In the genomic region with DNA sequence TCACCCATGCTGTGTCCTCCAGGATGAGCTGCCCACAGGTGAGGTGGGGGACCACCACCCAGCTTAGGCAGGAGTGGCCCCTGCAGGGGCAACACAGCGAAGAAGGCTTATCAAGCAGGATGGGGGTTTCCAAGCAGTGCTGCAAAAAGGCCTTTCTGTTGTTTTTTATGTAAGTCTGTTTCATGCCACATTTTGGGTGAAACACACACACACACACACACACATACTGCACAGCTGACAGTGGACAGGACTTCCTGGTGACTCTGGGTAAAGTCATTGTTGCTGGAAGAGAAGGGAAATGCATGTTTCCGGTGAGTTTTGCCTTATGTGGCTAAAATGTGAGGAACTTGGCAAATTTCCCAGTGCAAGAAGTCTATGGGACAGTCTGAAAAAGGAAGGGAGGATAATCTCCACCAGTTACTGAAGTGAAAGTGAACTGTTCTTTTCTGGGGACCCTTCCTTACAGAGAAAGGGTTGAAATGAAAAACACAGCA, we compare ENCODE assay signal across 1 cellular context.
TF ChIP-seq lines count a peak whose summit lies in the region.

No MANE protein-coding gene starts in this region.

TF ChIP-seq in HepG2, 621 proteins besides CTCF, POLR2A, EP300 and RAD21 (continued from another document and continues in another):
- TF ChIP-seq, protein P1, sequence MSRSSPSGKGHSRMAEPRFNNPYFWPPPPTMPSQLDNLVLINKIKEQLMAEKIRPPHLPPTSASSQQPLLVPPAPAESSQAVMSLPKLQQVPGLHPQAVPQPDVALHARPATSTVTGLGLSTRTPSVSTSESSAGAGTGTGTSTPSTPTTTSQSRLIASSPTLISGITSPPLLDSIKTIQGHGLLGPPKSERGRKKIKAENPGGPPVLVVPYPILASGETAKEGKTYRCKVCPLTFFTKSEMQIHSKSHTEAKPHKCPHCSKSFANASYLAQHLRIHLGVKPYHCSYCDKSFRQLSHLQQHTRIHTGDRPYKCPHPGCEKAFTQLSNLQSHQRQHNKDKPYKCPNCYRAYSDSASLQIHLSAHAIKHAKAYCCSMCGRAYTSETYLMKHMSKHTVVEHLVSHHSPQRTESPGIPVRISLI (CRISPR knock-in tag; IDR thresholded peaks at IDR 0.05; ENCODE audit: borderline replicate concordance): no peak
- TF ChIP-seq, protein P2, sequence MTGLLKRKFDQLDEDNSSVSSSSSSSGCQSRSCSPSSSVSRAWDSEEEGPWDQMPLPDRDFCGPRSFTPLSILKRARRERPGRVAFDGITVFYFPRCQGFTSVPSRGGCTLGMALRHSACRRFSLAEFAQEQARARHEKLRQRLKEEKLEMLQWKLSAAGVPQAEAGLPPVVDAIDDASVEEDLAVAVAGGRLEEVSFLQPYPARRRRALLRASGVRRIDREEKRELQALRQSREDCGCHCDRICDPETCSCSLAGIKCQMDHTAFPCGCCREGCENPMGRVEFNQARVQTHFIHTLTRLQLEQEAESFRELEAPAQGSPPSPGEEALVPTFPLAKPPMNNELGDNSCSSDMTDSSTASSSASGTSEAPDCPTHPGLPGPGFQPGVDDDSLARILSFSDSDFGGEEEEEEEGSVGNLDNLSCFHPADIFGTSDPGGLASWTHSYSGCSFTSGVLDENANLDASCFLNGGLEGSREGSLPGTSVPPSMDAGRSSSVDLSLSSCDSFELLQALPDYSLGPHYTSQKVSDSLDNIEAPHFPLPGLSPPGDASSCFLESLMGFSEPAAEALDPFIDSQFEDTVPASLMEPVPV (CRISPR knock-in tag; IDR thresholded peaks at IDR 0.05): no peak
- TF ChIP-seq, protein P3, sequence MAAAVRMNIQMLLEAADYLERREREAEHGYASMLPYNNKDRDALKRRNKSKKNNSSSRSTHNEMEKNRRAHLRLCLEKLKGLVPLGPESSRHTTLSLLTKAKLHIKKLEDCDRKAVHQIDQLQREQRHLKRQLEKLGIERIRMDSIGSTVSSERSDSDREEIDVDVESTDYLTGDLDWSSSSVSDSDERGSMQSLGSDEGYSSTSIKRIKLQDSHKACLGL (CRISPR knock-in tag; IDR thresholded peaks at IDR 0.05): no peak
- TF ChIP-seq ZNF180 (CRISPR knock-in tag; IDR thresholded peaks at IDR 0.05; ENCODE audit: borderline replicate concordance, low read depth) (no peak), ZNF44 (CRISPR knock-in tag; IDR thresholded peaks at IDR 0.05) (no peak), CHD4 (IDR thresholded peaks at IDR 0.05; ENCODE audit: borderline replicate concordance, low read length) (no peak), MED13 (CRISPR knock-in tag; IDR thresholded peaks at IDR 0.05) (no peak), ZNF672 (CRISPR knock-in tag; IDR thresholded peaks at IDR 0.05) (no peak), XBP1 (CRISPR knock-in tag; IDR thresholded peaks at IDR 0.05) (no peak), ZMYM2 (CRISPR knock-in tag; IDR thresholded peaks at IDR 0.05) (no peak), TBL1XR1 (IDR thresholded peaks at IDR 0.05; ENCODE audit: borderline replicate concordance, low read length, partially characterized antibody) (no peak), ZNF484 (CRISPR knock-in tag; IDR thresholded peaks at IDR 0.05; ENCODE audit: borderline replicate concordance, low read depth) (no peak), ZNF720 (CRISPR knock-in tag; IDR thresholded peaks at IDR 0.05) (no peak), SP5 (CRISPR knock-in tag; IDR thresholded peaks at IDR 0.05; ENCODE audit: borderline replicate concordance, low read depth) (no peak), MTA1 (CRISPR knock-in tag; IDR thresholded peaks at IDR 0.05; ENCODE audit: borderline replicate concordance) (no peak), WIZ (CRISPR knock-in tag; IDR thresholded peaks at IDR 0.05) (no peak)
- TF ChIP-seq, protein P4, sequence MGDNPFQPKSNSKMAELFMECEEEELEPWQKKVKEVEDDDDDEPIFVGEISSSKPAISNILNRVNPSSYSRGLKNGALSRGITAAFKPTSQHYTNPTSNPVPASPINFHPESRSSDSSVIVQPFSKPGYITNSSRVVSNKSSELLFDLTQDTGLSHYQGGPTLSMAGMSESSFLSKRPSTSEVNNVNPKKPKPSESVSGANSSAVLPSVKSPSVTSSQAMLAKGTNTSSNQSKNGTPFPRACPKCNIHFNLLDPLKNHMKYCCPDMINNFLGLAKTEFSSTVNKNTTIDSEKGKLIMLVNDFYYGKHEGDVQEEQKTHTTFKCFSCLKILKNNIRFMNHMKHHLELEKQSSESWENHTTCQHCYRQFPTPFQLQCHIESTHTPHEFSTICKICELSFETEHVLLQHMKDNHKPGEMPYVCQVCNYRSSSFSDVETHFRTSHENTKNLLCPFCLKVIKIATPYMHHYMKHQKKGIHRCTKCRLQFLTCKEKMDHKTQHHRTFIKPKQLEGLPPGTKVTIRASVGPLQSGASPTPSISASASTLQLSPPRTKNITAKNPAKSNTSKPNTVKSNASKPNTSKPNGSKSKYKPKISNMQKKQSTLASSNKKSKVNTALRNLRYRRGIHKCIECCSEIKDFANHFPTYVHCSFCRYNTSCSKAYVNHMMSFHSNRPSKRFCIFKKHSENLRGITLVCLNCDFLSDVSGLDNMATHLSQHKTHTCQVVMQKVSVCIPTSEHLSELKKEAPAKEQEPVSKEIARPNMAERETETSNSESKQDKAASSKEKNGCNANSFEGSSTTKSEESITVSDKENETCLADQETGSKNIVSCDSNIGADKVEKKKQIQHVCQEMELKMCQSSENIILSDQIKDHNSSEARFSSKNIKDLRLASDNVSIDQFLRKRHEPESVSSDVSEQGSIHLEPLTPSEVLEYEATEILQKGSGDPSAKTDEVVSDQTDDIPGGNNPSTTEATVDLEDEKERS (CRISPR knock-in tag; IDR thresholded peaks at IDR 0.05): peak; percentile 62; the same call in 1 of the 2 replicates
- TF ChIP-seq, protein P5, sequence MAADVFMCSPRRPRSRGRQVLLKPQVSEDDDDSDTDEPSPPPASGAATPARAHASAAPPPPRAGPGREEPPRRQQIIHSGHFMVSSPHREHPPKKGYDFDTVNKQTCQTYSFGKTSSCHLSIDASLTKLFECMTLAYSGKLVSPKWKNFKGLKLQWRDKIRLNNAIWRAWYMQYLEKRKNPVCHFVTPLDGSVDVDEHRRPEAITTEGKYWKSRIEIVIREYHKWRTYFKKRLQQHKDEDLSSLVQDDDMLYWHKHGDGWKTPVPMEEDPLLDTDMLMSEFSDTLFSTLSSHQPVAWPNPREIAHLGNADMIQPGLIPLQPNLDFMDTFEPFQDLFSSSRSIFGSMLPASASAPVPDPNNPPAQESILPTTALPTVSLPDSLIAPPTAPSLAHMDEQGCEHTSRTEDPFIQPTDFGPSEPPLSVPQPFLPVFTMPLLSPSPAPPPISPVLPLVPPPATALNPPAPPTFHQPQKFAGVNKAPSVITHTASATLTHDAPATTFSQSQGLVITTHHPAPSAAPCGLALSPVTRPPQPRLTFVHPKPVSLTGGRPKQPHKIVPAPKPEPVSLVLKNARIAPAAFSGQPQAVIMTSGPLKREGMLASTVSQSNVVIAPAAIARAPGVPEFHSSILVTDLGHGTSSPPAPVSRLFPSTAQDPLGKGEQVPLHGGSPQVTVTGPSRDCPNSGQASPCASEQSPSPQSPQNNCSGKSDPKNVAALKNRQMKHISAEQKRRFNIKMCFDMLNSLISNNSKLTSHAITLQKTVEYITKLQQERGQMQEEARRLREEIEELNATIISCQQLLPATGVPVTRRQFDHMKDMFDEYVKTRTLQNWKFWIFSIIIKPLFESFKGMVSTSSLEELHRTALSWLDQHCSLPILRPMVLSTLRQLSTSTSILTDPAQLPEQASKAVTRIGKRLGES (CRISPR knock-in tag; IDR thresholded peaks at IDR 0.05; ENCODE audit: borderline replicate concordance): no peak
- TF ChIP-seq, protein P6, sequence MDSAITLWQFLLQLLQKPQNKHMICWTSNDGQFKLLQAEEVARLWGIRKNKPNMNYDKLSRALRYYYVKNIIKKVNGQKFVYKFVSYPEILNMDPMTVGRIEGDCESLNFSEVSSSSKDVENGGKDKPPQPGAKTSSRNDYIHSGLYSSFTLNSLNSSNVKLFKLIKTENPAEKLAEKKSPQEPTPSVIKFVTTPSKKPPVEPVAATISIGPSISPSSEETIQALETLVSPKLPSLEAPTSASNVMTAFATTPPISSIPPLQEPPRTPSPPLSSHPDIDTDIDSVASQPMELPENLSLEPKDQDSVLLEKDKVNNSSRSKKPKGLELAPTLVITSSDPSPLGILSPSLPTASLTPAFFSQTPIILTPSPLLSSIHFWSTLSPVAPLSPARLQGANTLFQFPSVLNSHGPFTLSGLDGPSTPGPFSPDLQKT (CRISPR knock-in tag; IDR thresholded peaks at IDR 0.05; ENCODE audit: borderline replicate concordance): no peak
- TF ChIP-seq, protein P7, sequence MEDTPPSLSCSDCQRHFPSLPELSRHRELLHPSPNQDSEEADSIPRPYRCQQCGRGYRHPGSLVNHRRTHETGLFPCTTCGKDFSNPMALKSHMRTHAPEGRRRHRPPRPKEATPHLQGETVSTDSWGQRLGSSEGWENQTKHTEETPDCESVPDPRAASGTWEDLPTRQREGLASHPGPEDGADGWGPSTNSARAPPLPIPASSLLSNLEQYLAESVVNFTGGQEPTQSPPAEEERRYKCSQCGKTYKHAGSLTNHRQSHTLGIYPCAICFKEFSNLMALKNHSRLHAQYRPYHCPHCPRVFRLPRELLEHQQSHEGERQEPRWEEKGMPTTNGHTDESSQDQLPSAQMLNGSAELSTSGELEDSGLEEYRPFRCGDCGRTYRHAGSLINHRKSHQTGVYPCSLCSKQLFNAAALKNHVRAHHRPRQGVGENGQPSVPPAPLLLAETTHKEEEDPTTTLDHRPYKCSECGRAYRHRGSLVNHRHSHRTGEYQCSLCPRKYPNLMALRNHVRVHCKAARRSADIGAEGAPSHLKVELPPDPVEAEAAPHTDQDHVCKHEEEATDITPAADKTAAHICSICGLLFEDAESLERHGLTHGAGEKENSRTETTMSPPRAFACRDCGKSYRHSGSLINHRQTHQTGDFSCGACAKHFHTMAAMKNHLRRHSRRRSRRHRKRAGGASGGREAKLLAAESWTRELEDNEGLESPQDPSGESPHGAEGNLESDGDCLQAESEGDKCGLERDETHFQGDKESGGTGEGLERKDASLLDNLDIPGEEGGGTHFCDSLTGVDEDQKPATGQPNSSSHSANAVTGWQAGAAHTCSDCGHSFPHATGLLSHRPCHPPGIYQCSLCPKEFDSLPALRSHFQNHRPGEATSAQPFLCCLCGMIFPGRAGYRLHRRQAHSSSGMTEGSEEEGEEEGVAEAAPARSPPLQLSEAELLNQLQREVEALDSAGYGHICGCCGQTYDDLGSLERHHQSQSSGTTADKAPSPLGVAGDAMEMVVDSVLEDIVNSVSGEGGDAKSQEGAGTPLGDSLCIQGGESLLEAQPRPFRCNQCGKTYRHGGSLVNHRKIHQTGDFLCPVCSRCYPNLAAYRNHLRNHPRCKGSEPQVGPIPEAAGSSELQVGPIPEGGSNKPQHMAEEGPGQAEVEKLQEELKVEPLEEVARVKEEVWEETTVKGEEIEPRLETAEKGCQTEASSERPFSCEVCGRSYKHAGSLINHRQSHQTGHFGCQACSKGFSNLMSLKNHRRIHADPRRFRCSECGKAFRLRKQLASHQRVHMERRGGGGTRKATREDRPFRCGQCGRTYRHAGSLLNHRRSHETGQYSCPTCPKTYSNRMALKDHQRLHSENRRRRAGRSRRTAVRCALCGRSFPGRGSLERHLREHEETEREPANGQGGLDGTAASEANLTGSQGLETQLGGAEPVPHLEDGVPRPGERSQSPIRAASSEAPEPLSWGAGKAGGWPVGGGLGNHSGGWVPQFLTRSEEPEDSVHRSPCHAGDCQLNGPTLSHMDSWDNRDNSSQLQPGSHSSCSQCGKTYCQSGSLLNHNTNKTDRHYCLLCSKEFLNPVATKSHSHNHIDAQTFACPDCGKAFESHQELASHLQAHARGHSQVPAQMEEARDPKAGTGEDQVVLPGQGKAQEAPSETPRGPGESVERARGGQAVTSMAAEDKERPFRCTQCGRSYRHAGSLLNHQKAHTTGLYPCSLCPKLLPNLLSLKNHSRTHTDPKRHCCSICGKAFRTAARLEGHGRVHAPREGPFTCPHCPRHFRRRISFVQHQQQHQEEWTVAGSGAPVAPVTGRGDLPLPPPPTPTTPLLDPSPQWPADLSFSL (CRISPR knock-in tag; IDR thresholded peaks at IDR 0.05): peak; percentile 87
- TF ChIP-seq, protein P8, sequence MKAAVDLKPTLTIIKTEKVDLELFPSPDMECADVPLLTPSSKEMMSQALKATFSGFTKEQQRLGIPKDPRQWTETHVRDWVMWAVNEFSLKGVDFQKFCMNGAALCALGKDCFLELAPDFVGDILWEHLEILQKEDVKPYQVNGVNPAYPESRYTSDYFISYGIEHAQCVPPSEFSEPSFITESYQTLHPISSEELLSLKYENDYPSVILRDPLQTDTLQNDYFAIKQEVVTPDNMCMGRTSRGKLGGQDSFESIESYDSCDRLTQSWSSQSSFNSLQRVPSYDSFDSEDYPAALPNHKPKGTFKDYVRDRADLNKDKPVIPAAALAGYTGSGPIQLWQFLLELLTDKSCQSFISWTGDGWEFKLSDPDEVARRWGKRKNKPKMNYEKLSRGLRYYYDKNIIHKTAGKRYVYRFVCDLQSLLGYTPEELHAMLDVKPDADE (CRISPR knock-in tag; IDR thresholded peaks at IDR 0.05): no peak
- TF ChIP-seq, protein P9, sequence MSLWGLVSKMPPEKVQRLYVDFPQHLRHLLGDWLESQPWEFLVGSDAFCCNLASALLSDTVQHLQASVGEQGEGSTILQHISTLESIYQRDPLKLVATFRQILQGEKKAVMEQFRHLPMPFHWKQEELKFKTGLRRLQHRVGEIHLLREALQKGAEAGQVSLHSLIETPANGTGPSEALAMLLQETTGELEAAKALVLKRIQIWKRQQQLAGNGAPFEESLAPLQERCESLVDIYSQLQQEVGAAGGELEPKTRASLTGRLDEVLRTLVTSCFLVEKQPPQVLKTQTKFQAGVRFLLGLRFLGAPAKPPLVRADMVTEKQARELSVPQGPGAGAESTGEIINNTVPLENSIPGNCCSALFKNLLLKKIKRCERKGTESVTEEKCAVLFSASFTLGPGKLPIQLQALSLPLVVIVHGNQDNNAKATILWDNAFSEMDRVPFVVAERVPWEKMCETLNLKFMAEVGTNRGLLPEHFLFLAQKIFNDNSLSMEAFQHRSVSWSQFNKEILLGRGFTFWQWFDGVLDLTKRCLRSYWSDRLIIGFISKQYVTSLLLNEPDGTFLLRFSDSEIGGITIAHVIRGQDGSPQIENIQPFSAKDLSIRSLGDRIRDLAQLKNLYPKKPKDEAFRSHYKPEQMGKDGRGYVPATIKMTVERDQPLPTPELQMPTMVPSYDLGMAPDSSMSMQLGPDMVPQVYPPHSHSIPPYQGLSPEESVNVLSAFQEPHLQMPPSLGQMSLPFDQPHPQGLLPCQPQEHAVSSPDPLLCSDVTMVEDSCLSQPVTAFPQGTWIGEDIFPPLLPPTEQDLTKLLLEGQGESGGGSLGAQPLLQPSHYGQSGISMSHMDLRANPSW (CRISPR knock-in tag; IDR thresholded peaks at IDR 0.05; ENCODE audit: borderline replicate concordance): no peak
- TF ChIP-seq, protein P10, sequence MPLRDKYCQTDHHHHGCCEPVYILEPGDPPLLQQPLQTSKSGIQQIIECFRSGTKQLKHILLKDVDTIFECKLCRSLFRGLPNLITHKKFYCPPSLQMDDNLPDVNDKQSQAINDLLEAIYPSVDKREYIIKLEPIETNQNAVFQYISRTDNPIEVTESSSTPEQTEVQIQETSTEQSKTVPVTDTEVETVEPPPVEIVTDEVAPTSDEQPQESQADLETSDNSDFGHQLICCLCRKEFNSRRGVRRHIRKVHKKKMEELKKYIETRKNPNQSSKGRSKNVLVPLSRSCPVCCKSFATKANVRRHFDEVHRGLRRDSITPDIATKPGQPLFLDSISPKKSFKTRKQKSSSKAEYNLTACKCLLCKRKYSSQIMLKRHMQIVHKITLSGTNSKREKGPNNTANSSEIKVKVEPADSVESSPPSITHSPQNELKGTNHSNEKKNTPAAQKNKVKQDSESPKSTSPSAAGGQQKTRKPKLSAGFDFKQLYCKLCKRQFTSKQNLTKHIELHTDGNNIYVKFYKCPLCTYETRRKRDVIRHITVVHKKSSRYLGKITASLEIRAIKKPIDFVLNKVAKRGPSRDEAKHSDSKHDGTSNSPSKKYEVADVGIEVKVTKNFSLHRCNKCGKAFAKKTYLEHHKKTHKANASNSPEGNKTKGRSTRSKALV (CRISPR knock-in tag; IDR thresholded peaks at IDR 0.05): no peak
- TF ChIP-seq, protein P11, sequence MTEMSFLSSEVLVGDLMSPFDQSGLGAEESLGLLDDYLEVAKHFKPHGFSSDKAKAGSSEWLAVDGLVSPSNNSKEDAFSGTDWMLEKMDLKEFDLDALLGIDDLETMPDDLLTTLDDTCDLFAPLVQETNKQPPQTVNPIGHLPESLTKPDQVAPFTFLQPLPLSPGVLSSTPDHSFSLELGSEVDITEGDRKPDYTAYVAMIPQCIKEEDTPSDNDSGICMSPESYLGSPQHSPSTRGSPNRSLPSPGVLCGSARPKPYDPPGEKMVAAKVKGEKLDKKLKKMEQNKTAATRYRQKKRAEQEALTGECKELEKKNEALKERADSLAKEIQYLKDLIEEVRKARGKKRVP (CRISPR knock-in tag; IDR thresholded peaks at IDR 0.05): no peak
